Comparison of ENCODE assay signal across 12 cellular contexts in genomic region chr4:125750827-125751466, GRCh38.
DNase-seq lines count a peak whose midpoint lies in the region; ATAC-seq, FAIRE-seq and TF ChIP-seq lines count a peak whose summit lies in the region.
"Had no signal": no experiment of that assay in that cellular context is flagged by ENCODE, and none has a peak within 500 bp of the region (broad histone marks: within the 10 kb centered on the region; RNA-seq: fewer than 3 reads in every experiment).

No MANE protein-coding gene starts in this region.

- H3K36me3 ChIP-seq in body of pancreas (replicated peaks in 1 of 2; ENCODE audit: insufficient read depth in 1 of 2, low read depth in 2 of 2) = no peaks in the 10 kb centered on the region
- H3K36me3 ChIP-seq: BLaER1, gastrocnemius medialis had no signal

- no peaks in the 10 kb centered on the region for H3K9me3 ChIP-seq in body of pancreas
- H3K9me3 ChIP-seq: gastrocnemius medialis had no signal

- no peaks in the 10 kb centered on the region for H3K27me3 ChIP-seq in body of pancreas
- H3K27me3 ChIP-seq: BLaER1, gastrocnemius medialis had no signal

- peak in 4 of 7 experiments; percentile 31 to 42 (median 34) for TF ChIP-seq CTCF in body of pancreas (IDR thresholded peaks at IDR 0.05)

- TF ChIP-seq POLR2A in body of pancreas (IDR thresholded peaks at IDR 0.05) = no peak

- no peaks in the 10 kb centered on the region for H3K4me1 ChIP-seq in body of pancreas
- H3K4me1 ChIP-seq: BLaER1, gastrocnemius medialis had no signal

- peak; percentile 30 for ATAC-seq in body of pancreas
- ATAC-seq in HG03159 (IDR thresholded peaks at IDR 0.05; ENCODE audit: unreplicated experiment) = no peak
- ATAC-seq in GM19328 (IDR thresholded peaks at IDR 0.05; ENCODE audit: unreplicated experiment) = no peak

- FAIRE-seq in urothelium cell line (lab: Jason Lieb, UNC) = no peak

- DNase-seq in NCI-H748 (lab: John Stamatoyannopoulos, UW; ENCODE audit: unreplicated experiment) = peak; percentile 1
- no peak for DNase-seq in NCI-H748 treated with DMSO at 0.1 percent for 48 hours (lab: John Stamatoyannopoulos, UW)
- DNase-seq in body of pancreas = peak in 2 of 4 donors; percentile 12 to 14
- DNase-seq in islet precursor cell = peak; percentile 71
- peak; percentile 14 for DNase-seq in urothelium cell line (ENCODE audit: low spot score)
- DNase-seq in T1000 (lab: John Stamatoyannopoulos, UW) = no peak
- DNase-seq: activated CD4-positive, alpha-beta T cell treated with anti-CD3 and anti-CD28 coated beads, Interleukin-2, amount 10 ng/mL, durations not matched to agents 7 days and 5 days; gastrocnemius medialis; NCI-H1417 treated with DMSO at 0.1 percent for 48 hours had no signal

- H3K4me3 ChIP-seq in body of pancreas = no peak overlapping the region
- H3K4me3 ChIP-seq: BLaER1, gastrocnemius medialis had no signal

- intact Hi-C loops in body of pancreas (cut with DNase I) = no loop called here

- WGBS in body of pancreas, 2 donors = 35 to 45% methylated on average over 6 of the region's 6 CpGs

- no peak overlapping the region for H3K27ac ChIP-seq in body of pancreas
- H3K27ac ChIP-seq: BLaER1, gastrocnemius medialis had no signal

Comparison
In these comparisons a context has a peak if more than half of its experiments do, and no peak if none do; other contexts are left out.
1. DNase-seq: peak in NCI-H748 (single experiment), islet precursor cell (single experiment) and urothelium cell line (single experiment); none in NCI-H748 treated with DMSO at 0.1 percent for 48 hours (single experiment) and T1000 (single experiment).